21 cellular contexts compared by ENCODE assay signal in the genomic region with DNA sequence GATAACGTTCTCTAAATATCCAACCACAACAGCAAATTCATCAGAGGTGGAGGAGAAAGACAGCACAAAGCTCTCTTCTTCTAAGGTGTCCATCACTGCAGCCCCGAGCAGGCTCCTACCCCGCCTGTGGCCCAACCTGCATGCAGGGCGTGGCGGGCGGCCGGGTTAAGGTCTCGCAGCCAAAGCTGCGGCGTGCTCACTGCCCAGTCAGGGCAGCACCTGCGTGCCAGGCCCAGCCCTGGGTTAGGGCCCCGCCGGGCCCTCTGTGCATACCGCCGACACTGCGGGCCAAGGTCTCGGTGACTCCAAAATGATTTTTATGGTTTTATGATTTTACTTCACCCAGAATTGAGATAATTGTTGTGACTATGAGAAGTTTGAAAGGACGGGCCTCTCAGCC. TPM values are rescaled to one million over a fixed set of nuclear protein-coding genes. Genes with fewer than 3 reads are reported as not detected.
DNase-seq lines count a peak whose midpoint lies in the region; ATAC-seq, FAIRE-seq and TF ChIP-seq lines count a peak whose summit lies in the region.
"Had no signal": no experiment of that assay in that cellular context is flagged by ENCODE, and none has a peak within 500 bp of the region (broad histone marks: within the 10 kb centered on the region; RNA-seq: fewer than 3 reads in every experiment).

No MANE protein-coding gene starts in this region.

- H3K14ac ChIP-seq in H9 (ENCODE audit: insufficient read depth, low read length), result no peak overlapping the region

- H3K27ac ChIP-seq in Peyer's patch (peak overlapping the region in 3 of 4 donors; percentile 12 to 78 (median 69)), small intestine (ENCODE audit: low read depth in 1 of 2, low read length in 1 of 2) (peak overlapping the region; percentile 25 to 44), thyroid gland (no peak overlapping the region), H9 (ENCODE audit: insufficient read length, low read depth, low read length) (no peak overlapping the region)
- H3K27ac ChIP-seq: HL-60 had no signal

- intact Hi-C loops in left colon (cut with DNase I, micrococcal nuclease) (no loop called here), thyroid gland (cut with DNase I) (no loop called here), sciatic nerve (cut with DNase I) (no loop called here)

- H3K79me2 ChIP-seq in H9 (ENCODE audit: insufficient read depth, low read length), result peaks cover 4% of the 10 kb centered on the region; the same call in 1 of the 2 replicates

- H2BK20ac ChIP-seq in H9 (ENCODE audit: low read depth, low read length, poor library complexity, severe bottlenecking), result no peak overlapping the region

- H3K4ac ChIP-seq in H9 (ENCODE audit: low read depth, low read length), result no peak overlapping the region

- no peak overlapping the region for H3K56ac ChIP-seq in H9 (ENCODE audit: insufficient read length, low read depth, low read length)

- H3K4me3 Mint-ChIP-seq in H9, result no peak overlapping the region
- H3K4me3 Mint-ChIP-seq in activated CD4-positive, alpha-beta memory T cell treated with anti-CD3 and anti-CD28 coated beads, Interleukin-2, amount 10 ng/mL, durations not matched to agents 7 days and 5 days, result no peak overlapping the region
- H3K4me3 Mint-ChIP-seq: B cell; CD4-positive, alpha-beta T cell; GM23338 had no signal

- no peak overlapping the region for H2BK12ac ChIP-seq in H9 (ENCODE audit: insufficient read length, low read depth, low read length)

- ATAC-seq in left colon (peak; percentile 86), sciatic nerve (no peak)
- ATAC-seq: GM23338 had no signal

- H2AK5ac ChIP-seq in H9 (ENCODE audit: insufficient read length, low read length), result no peak overlapping the region

- no peak overlapping the region for H3K9ac ChIP-seq in H9 (ENCODE audit: extremely low read depth, insufficient read length, low read length)

- H3K4me3 ChIP-seq in H7 (ENCODE audit: insufficient read depth, low read depth, low read length) (no peak overlapping the region), Peyer's patch (no peak overlapping the region), small intestine (ENCODE audit: low read depth in 1 of 2, low read length in 2 of 2) (no peak overlapping the region), thyroid gland (replicated peaks in 1 of 3) (no peak overlapping the region)
- H3K4me3 ChIP-seq: GM23338 had no signal

- H4K8ac ChIP-seq in H9 (replicated peaks; ENCODE audit: insufficient read length, low read depth, low read length), result no peak overlapping the region

- H4K20me1 ChIP-seq in H9 (ENCODE audit: control insufficient read depth, insufficient read depth, insufficient read length), result peaks cover 2% of the 10 kb centered on the region

- no peak overlapping the region for H2BK120ac ChIP-seq in H9 (ENCODE audit: low read depth, low read length, poor library complexity, severe bottlenecking)

- H3K79me1 ChIP-seq in H9 (ENCODE audit: insufficient read depth, low read depth, low read length, poor library complexity, severe bottlenecking), result peaks cover 5% of the 10 kb centered on the region

- no peak overlapping the region for H3T11ph ChIP-seq in H9 (ENCODE audit: low read length)

- no peak overlapping the region for H4K91ac ChIP-seq in H9 (ENCODE audit: insufficient read length, low read depth, low read length)

- CTCF ChIA-PET in activated CD4-positive, alpha-beta memory T cell treated with anti-CD3 and anti-CD28 coated beads, Interleukin-2, amount 10 ng/mL, durations not matched to agents 7 days and 5 days (lab: Charles Lee), result no interaction called here

- WGBS in small intestine, 3 donors, result 21 to 67% (median 38%) methylated on average over 18 of the region's 18 CpGs
- WGBS in thyroid gland, 2 donors, result 92% methylated on average over 17 to 18 of the region's 18 CpGs
- no CpG with 5 or more reads among the region's 18 CpGs for WGBS in H9 (ENCODE audit: extremely low coverage, insufficient read length, low lambda C conversion rate)

- H3K27me3 Mint-ChIP-seq in H9 (ENCODE audit: low read depth), result no peaks in the 10 kb centered on the region
- H3K27me3 Mint-ChIP-seq in activated CD4-positive, alpha-beta memory T cell treated with anti-CD3 and anti-CD28 coated beads, Interleukin-2, amount 10 ng/mL, durations not matched to agents 7 days and 5 days, result no peaks in the 10 kb centered on the region
- H3K27me3 Mint-ChIP-seq: B cell; CD4-positive, alpha-beta T cell had no signal

- no peaks in the 10 kb centered on the region for H3K4me1 Mint-ChIP-seq in H9
- no peaks in the 10 kb centered on the region for H3K4me1 Mint-ChIP-seq in activated CD4-positive, alpha-beta memory T cell treated with anti-CD3 and anti-CD28 coated beads, Interleukin-2, amount 10 ng/mL, durations not matched to agents 7 days and 5 days
- H3K4me1 Mint-ChIP-seq: B cell, GM23338 had no signal

- DNase-seq in H7 (peak; percentile 42), Peyer's patch (peak in 1 of 3 donors; percentile 63), left colon (peak; percentile 58 to 68), small intestine (peak; percentile 67), thyroid gland (no peak), H9 (no peak), sciatic nerve (ENCODE audit: low spot score) (no peak)
- no peak for DNase-seq in activated CD4-positive, alpha-beta memory T cell treated with anti-CD3 and anti-CD28 coated beads, Interleukin-2, amount 10 ng/mL, durations not matched to agents 7 days and 5 days
- DNase-seq: C1 segment of cervical spinal cord; CD4-positive, alpha-beta T cell; DMS153; DMS79 treated with DMSO at 0.1 percent for 48 hours; EL; KBM-7 had no signal

- H3K4me2 ChIP-seq in H9 (ENCODE audit: insufficient read depth, insufficient read length, low read length), result no peak overlapping the region
- H3K4me2 ChIP-seq: GM23338 had no signal

- H3K36me3 ChIP-seq in H7 (replicated peaks; ENCODE audit: control insufficient read depth, insufficient read depth, low read length), result peaks cover 29% of the 10 kb centered on the region
- H3K36me3 ChIP-seq in Peyer's patch, result peaks cover 0 to 56% (median 0%) of the 10 kb centered on the region in 3 donors
- H3K36me3 ChIP-seq in small intestine (ENCODE audit: control insufficient read depth in 2 of 2, insufficient read depth in 2 of 2, low read length in 2 of 2), result peaks cover 2 to 8% of the 10 kb centered on the region in 2 donors
- peaks cover 0 to 16% of the 10 kb centered on the region in 2 donors for H3K36me3 ChIP-seq in thyroid gland

- H3K4me1 ChIP-seq in Peyer's patch (no peaks in the 10 kb centered on the region), small intestine (ENCODE audit: control insufficient read depth in 2 of 2, insufficient read depth in 1 of 2, low read depth in 1 of 2, low read length in 1 of 2) (no peaks in the 10 kb centered on the region), thyroid gland (no peaks in the 10 kb centered on the region), H9 (ENCODE audit: insufficient read depth, low read length) (no peaks in the 10 kb centered on the region)

- no peak overlapping the region for H2BK15ac ChIP-seq in H9 (ENCODE audit: low read depth, low read length)

- H2AFZ ChIP-seq in H9 (ENCODE audit: low read length), result no peak overlapping the region
- H2AFZ ChIP-seq: GM23338 had no signal

- H3K27ac Mint-ChIP-seq in H9, result no peak overlapping the region
- H3K27ac Mint-ChIP-seq in activated CD4-positive, alpha-beta memory T cell treated with anti-CD3 and anti-CD28 coated beads, Interleukin-2, amount 10 ng/mL, durations not matched to agents 7 days and 5 days, result no peak overlapping the region
- H3K27ac Mint-ChIP-seq: B cell; CD4-positive, alpha-beta T cell had no signal

- H3K9me3 ChIP-seq in Peyer's patch (no peaks in the 10 kb centered on the region), small intestine (ENCODE audit: control insufficient read depth, low read depth) (no peaks in the 10 kb centered on the region), thyroid gland (no peaks in the 10 kb centered on the region), H9 (ENCODE audit: control insufficient read depth, low read depth, low read length) (no peaks in the 10 kb centered on the region)

- H3K27me3 ChIP-seq in H7 (ENCODE audit: control insufficient read depth, insufficient read depth, low read length) (no peaks in the 10 kb centered on the region), Peyer's patch (no peaks in the 10 kb centered on the region), small intestine (ENCODE audit: control insufficient read depth in 2 of 2, insufficient read depth in 2 of 2, low read length in 2 of 2) (no peaks in the 10 kb centered on the region), thyroid gland (no peaks in the 10 kb centered on the region), H9 (ENCODE audit: insufficient read depth, low read length) (no peaks in the 10 kb centered on the region)

- H3K23me2 ChIP-seq in H9 (ENCODE audit: insufficient read length, low read depth, low read length, poor library complexity, severe bottlenecking), result no peaks in the 10 kb centered on the region

- no peak for FAIRE-seq in small intestine (lab: Jason Lieb, UNC)
- FAIRE-seq: A204.1, D721Med, G401.6, GM12892 had no signal

- H3K9me3 Mint-ChIP-seq in H9, result no peaks in the 10 kb centered on the region
- no peaks in the 10 kb centered on the region for H3K9me3 Mint-ChIP-seq in activated CD4-positive, alpha-beta memory T cell treated with anti-CD3 and anti-CD28 coated beads, Interleukin-2, amount 10 ng/mL, durations not matched to agents 7 days and 5 days
- H3K9me3 Mint-ChIP-seq: CD4-positive, alpha-beta T cell; GM23338 had no signal

- POLR2A ChIA-PET in activated CD4-positive, alpha-beta memory T cell treated with anti-CD3 and anti-CD28 coated beads, Interleukin-2, amount 10 ng/mL, durations not matched to agents 7 days and 5 days (lab: Charles Lee), result no interaction called here

- TF ChIP-seq POLR2A in Peyer's patch (IDR thresholded peaks at IDR 0.05), result no peak
- TF ChIP-seq POLR2A in thyroid gland (IDR thresholded peaks at IDR 0.05), result no peak

- TF ChIP-seq CTCF in Peyer's patch (IDR thresholded peaks at IDR 0.05) (no peak), thyroid gland (IDR thresholded peaks at IDR 0.05) (no peak), H9 (conservative IDR thresholded peaks at IDR 0.05) (no peak)

- peaks cover 27 to 58% (median 51%) of the 10 kb centered on the region in 3 experiments for H3K36me3 Mint-ChIP-seq in H9 (ENCODE audit: insufficient read depth in 1 of 3, low read depth in 3 of 3)
- peaks cover 38% of the 10 kb centered on the region for H3K36me3 Mint-ChIP-seq in activated CD4-positive, alpha-beta memory T cell treated with anti-CD3 and anti-CD28 coated beads, Interleukin-2, amount 10 ng/mL, durations not matched to agents 7 days and 5 days (ENCODE audit: low read depth)

- H4K5ac ChIP-seq in H9 (ENCODE audit: insufficient read length, low read depth, low read length), result no peak overlapping the region

- no peak overlapping the region for H2BK5ac ChIP-seq in H9 (ENCODE audit: insufficient read length, low read length)

- H3K23ac ChIP-seq in H9 (ENCODE audit: insufficient read length, low read depth, low read length), result no peak overlapping the region

- H3K18ac ChIP-seq in H9 (ENCODE audit: insufficient read length, low read depth, low read length), result no peak overlapping the region

RNA-seq across cellular contexts. Expression of a gene that starts 57.8 kb away (rescaled TPM):
- 54.1 and 67.4 TPM in 2 replicates for total RNA-seq in H7 (2014; rRNA removed; shearing (Covaris generic))
- 10 to 100 TPM; 40.6 to 67.7 (median 61.1) TPM for total RNA-seq in Peyer's patch
- 10 to 100 TPM; 40.4 to 48.7 TPM for total RNA-seq in left colon
- 10 to 100 TPM; 11.6 to 18.8 (median 17.2) TPM for polyA plus RNA-seq in small intestine
- total RNA-seq in thyroid gland, result 10 to 100 TPM; 30.5 to 43.3 (median 38.8) TPM
- total RNA-seq in H9 (2021), result 59.6 and 72.0 TPM in 2 replicates
- 59.9 TPM for total RNA-seq in sciatic nerve
- total RNA-seq in activated CD4-positive, alpha-beta memory T cell treated with anti-CD3 and anti-CD28 coated beads, Interleukin-2, amount 10 ng/mL, durations not matched to agents 7 days and 5 days, result 10 to 100 TPM; 53.3 to 68.2 TPM

Comparison
In these comparisons a context has a peak if more than half of its experiments do, and no peak if none do; other contexts are left out.
1. DNase-seq: peak in H7 (single experiment), left colon (2 of 2) and small intestine (single experiment); none in thyroid gland (0 of 2), H9 (single experiment), sciatic nerve (single experiment) and activated CD4-positive, alpha-beta memory T cell treated with anti-CD3 and anti-CD28 coated beads, Interleukin-2, amount 10 ng/mL, durations not matched to agents 7 days and 5 days (single experiment).
2. H3K27ac ChIP-seq: peak in Peyer's patch (3 of 4) and small intestine (2 of 2); none in thyroid gland (0 of 3) and H9 (single experiment).